ENCODE assay signal across 7 cellular contexts in genomic region chr20:45912344-45912682, GRCh38. TPM values are rescaled to one million over a fixed set of nuclear protein-coding genes. Genes with fewer than 3 reads are reported as not detected.
DNase-seq lines count a peak whose midpoint lies in the region; TF ChIP-seq lines count a peak whose summit lies in the region.
"Had no signal": no experiment of that assay in that cellular context is flagged by ENCODE, and none has a peak within 500 bp of the region (broad histone marks: within the 10 kb centered on the region; RNA-seq: fewer than 3 reads in every experiment).

No MANE protein-coding gene starts in this region.

- TF ChIP-seq CTCF in transverse colon (IDR thresholded peaks at IDR 0.05), result no peak

- H3K9me3 Mint-ChIP-seq in activated naive CD4-positive, alpha-beta T cell treated with anti-CD3 and anti-CD28 coated beads, Interleukin-2, amount 10 ng/mL, durations not matched to agents 7 days and 5 days, result no peaks in the 10 kb centered on the region

- H3K4me1 ChIP-seq in iPS DF 6.9 (ENCODE audit: control insufficient read depth, insufficient read depth, low read length) (peaks cover 3% of the 10 kb centered on the region; the same call in 1 of the 2 replicates), transverse colon (peaks cover 8 to 46% (median 16%) of the 10 kb centered on the region in 4 donors)

- H3K9me3 ChIP-seq in iPS DF 6.9 (ENCODE audit: control insufficient read depth, insufficient read depth, low read length), result no peaks in the 10 kb centered on the region
- H3K9me3 ChIP-seq in transverse colon, result no peaks in the 10 kb centered on the region

- DNase-seq in activated naive CD4-positive, alpha-beta T cell treated with anti-CD3 and anti-CD28 coated beads, Interleukin-2, amount 10 ng/mL, durations not matched to agents 7 days and 5 days, result no peak
- no peak for DNase-seq in activated naive CD4-positive, alpha-beta T cell treated with anti-CD3 and anti-CD28 coated beads, Interleukin-2, amount 50 U/mL, for 16 hours
- DNase-seq in iPS DF 6.9 (ENCODE audit: low read depth, low spot score), result no peak
- DNase-seq in transverse colon, result no peak
- no peak for DNase-seq in H4 (ENCODE audit: low spot score)
- no peak for DNase-seq in SKM-1 treated with dmso at 0.1 percent for 144 hours (lab: John Stamatoyannopoulos, UW; ENCODE audit: unreplicated experiment)

- H3K4me3 ChIP-seq in iPS DF 6.9 (ENCODE audit: low read length), result peak overlapping the region; percentile 69; the same call in 1 of the 2 replicates
- H3K4me3 ChIP-seq in transverse colon, result peak overlapping the region in 3 of 4 donors; percentile 30 to 61 (median 40)

- H3K27me3 Mint-ChIP-seq in activated naive CD4-positive, alpha-beta T cell treated with anti-CD3 and anti-CD28 coated beads, Interleukin-2, amount 10 ng/mL, durations not matched to agents 7 days and 5 days, result peaks cover 59% of the 10 kb centered on the region

- no peaks in the 10 kb centered on the region for H3K36me3 Mint-ChIP-seq in activated naive CD4-positive, alpha-beta T cell treated with anti-CD3 and anti-CD28 coated beads, Interleukin-2, amount 10 ng/mL, durations not matched to agents 7 days and 5 days

- WGBS in iPS DF 6.9 (ENCODE audit: insufficient coverage, insufficient read length), result no CpG with 5 or more reads among the region's 4 CpGs
- WGBS in transverse colon (ENCODE audit: low coverage in 1 of 2), 2 donors, result 50% methylated on average over 4 of the region's 4 CpGs; no CpG with 5 or more reads in 1 of the 2 donors

- no peak for TF ChIP-seq POLR2A in transverse colon (IDR thresholded peaks at IDR 0.05)

- no peaks in the 10 kb centered on the region for H3K27me3 ChIP-seq in iPS DF 6.9 (ENCODE audit: control insufficient read depth, insufficient read depth, low read length)
- H3K27me3 ChIP-seq in transverse colon, result no peaks in the 10 kb centered on the region

- in situ Hi-C loops in transverse colon (cut with MboI; ENCODE audit: low pct_ligation_motif_present in 1 of 4, low pct_unique_long_range_greater_than_20kb in 1 of 4, low sequenced_read_pairs in 3 of 4), result no loop called here

- peaks cover 20% of the 10 kb centered on the region for H3K4me1 Mint-ChIP-seq in activated naive CD4-positive, alpha-beta T cell treated with anti-CD3 and anti-CD28 coated beads, Interleukin-2, amount 10 ng/mL, durations not matched to agents 7 days and 5 days

- TF ChIP-seq EP300 in transverse colon (IDR thresholded peaks at IDR 0.05; ENCODE audit: low read depth), result no peak

- intact Hi-C loops in transverse colon (cut with DNase I; ENCODE audit: low total_unique reads), result no loop called here

- CTCF ChIA-PET in activated naive CD4-positive, alpha-beta T cell treated with anti-CD3 and anti-CD28 coated beads, Interleukin-2, amount 10 ng/mL, durations not matched to agents 7 days and 5 days (lab: Charles Lee), result no interaction called here

- H3K36me3 ChIP-seq in iPS DF 6.9 (ENCODE audit: control insufficient read depth, insufficient read depth, low read length) (peaks cover 9% of the 10 kb centered on the region; the same call in 1 of the 2 replicates), transverse colon (no peaks in the 10 kb centered on the region)

- H3K27ac ChIP-seq in iPS DF 6.9 (ENCODE audit: low read length), result no peak overlapping the region
- peak overlapping the region; percentile 82 to 95 (median 89) for H3K27ac ChIP-seq in transverse colon
- H3K27ac ChIP-seq: C4-2B had no signal

- H3K4me3 Mint-ChIP-seq in activated naive CD4-positive, alpha-beta T cell treated with anti-CD3 and anti-CD28 coated beads, Interleukin-2, amount 10 ng/mL, durations not matched to agents 7 days and 5 days, result peak overlapping the region; percentile 2

- H3K27ac Mint-ChIP-seq in activated naive CD4-positive, alpha-beta T cell treated with anti-CD3 and anti-CD28 coated beads, Interleukin-2, amount 10 ng/mL, durations not matched to agents 7 days and 5 days, result no peak overlapping the region

RNA-seq across cellular contexts. Expression of gene PLTP, which starts 0.4 kb away (rescaled TPM):
- total RNA-seq in transverse colon, result 10 to 100 TPM; 17.7 to 79.9 (median 59.9) TPM
- total RNA-seq in H4 (2014; rRNA removed; shearing (Covaris generic)), result 1.1 and 2.2 TPM in 2 replicates

RNA-seq across cellular contexts. Expression of gene CTSA, which starts 21.2 kb away (rescaled TPM):
- total RNA-seq in transverse colon, result 100 to 1,000 TPM; 197 to 971 (median 466) TPM
- total RNA-seq in H4 (2014; rRNA removed; shearing (Covaris generic)), result 102 and 150 TPM in 2 replicates

RNA-seq across cellular contexts. Expression of gene NEURL2, which starts 21.3 kb away (rescaled TPM):
- 10 to 100 TPM; 14.7 to 30.4 (median 18.1) TPM for total RNA-seq in transverse colon
- total RNA-seq in H4 (2014; rRNA removed; shearing (Covaris generic)), result 0.99 and 1.8 TPM in 2 replicates

RNA-seq across cellular contexts. Expression of gene PCIF1, which starts 22.2 kb away (rescaled TPM):
- total RNA-seq in transverse colon, result 10 to 100 TPM; 23.5 to 52.0 (median 32.0) TPM
- 5.2 and 7.7 TPM in 2 replicates for total RNA-seq in H4 (2014; rRNA removed; shearing (Covaris generic))

RNA-seq across cellular contexts. Expression of gene SPATA25, which starts 24.9 kb away (rescaled TPM):
- 100 to 1,000 TPM in 1 of 4 donors, 1 to 10 TPM in 3; 3.7 to 103 (median 6.0) TPM for total RNA-seq in transverse colon
- total RNA-seq in H4 (2014; rRNA removed; shearing (Covaris generic)), result 0.12 and 1.0 TPM in 2 replicates
